8 cellular contexts compared by ENCODE assay signal in genomic region chr1:161389691-161390558, GRCh38. TPM values are rescaled to one million over a fixed set of nuclear protein-coding genes. Genes with fewer than 3 reads are reported as not detected.
A peak's percentile ranks its signal among the peaks of the same experiment; 100 is the strongest.
DNase-seq lines count a peak whose midpoint lies in the region; ATAC-seq, FAIRE-seq and TF ChIP-seq lines count a peak whose summit lies in the region.

No MANE protein-coding gene starts in this region.

- H2BK120ac ChIP-seq in mesenchymal stem cell (ENCODE audit: low read depth, low read length) = peak overlapping the region; percentile 97

- H2AK5ac ChIP-seq in mesenchymal stem cell (ENCODE audit: low read length, severe bottlenecking) = peak overlapping the region; percentile 46

- ATAC-seq in GM21381 (IDR thresholded peaks at IDR 0.05; ENCODE audit: unreplicated experiment) = peak; percentile 75

- peak overlapping the region; percentile 80 for H3K27ac ChIP-seq in effector memory CD4-positive, alpha-beta T cell (ENCODE audit: insufficient read depth, low read length, poor library complexity, severe bottlenecking)
- H3K27ac ChIP-seq in mesenchymal stem cell (ENCODE audit: low read length, poor library complexity, severe bottlenecking) = peak overlapping the region; percentile 82

- no peaks in the 10 kb centered on the region for H3K9me3 Mint-ChIP-seq in Caco-2 (ENCODE audit: unreplicated experiment)

- intact Hi-C loops in Caco-2 (cut with micrococcal nuclease; ENCODE audit: unreplicated experiment) = loop anchor here (1.0 to 10.0 kb wide), 2 partner anchors 9 to 55 kb away; no protein-coding TSS in a partner anchor

- POLR2A ChIA-PET in Caco-2 (lab: Charles Lee) = interaction anchor here (0.6 to 1.7 kb wide), 6 partner anchors 49 to 213 kb away, joined by 3 to 16 read pairs (median 4); partner anchors contain the start of genes B4GALT3, NDUFS2, SDHC and TOMM40L

- H3K36me3 Mint-ChIP-seq in Caco-2 (ENCODE audit: insufficient read depth, unreplicated experiment) = peaks cover 6% of the 10 kb centered on the region

- H3K4me1 ChIP-seq in Caco-2 (peaks cover 4% of the 10 kb centered on the region; the same call in 1 of the 2 replicates), mesenchymal stem cell (ENCODE audit: control insufficient read depth, insufficient read depth, low read depth, low read length) (peaks cover 6% of the 10 kb centered on the region)
- peaks cover 3% of the 10 kb centered on the region for H3K4me1 ChIP-seq in effector memory CD4-positive, alpha-beta T cell (ENCODE audit: control insufficient read depth, insufficient read depth, low read length, poor library complexity, severe bottlenecking)

- H3K36me3 ChIP-seq in Caco-2 (ENCODE audit: control insufficient read depth, insufficient read depth, low read length) (no peaks in the 10 kb centered on the region), mesenchymal stem cell (ENCODE audit: control insufficient read depth in 1 of 2, insufficient read depth in 2 of 2, low read depth in 1 of 2, low read length in 2 of 2) (no peaks in the 10 kb centered on the region)
- no peaks in the 10 kb centered on the region for H3K36me3 ChIP-seq in effector memory CD4-positive, alpha-beta T cell (ENCODE audit: control insufficient read depth, insufficient read depth, low read length)

- CTCF ChIA-PET in Caco-2 (lab: Charles Lee) = interaction anchor here (0.6 to 1.5 kb wide), 8 partner anchors 9 to 272 kb away, joined by 3 to 8 read pairs (median 4); partner anchors contain the start of genes APOA2, NDUFS2, NIT1 and PFDN2

- DNase-seq in Caco-2 (peak; percentile 96 to 97), HTR-8/SVneo (ENCODE audit: insufficient read length, low spot score) (peak; percentile 94), NOMO-1 (lab: John Stamatoyannopoulos, UW; ENCODE audit: unreplicated experiment in 2 of 2) (peak; percentile 73 to 92), mesenchymal stem cell (peak; percentile 99)
- DNase-seq in activated CD8-positive, alpha-beta memory T cell treated with anti-CD3 and anti-CD28 coated beads for 4 hours (ENCODE audit: low read depth in 2 of 2) = peak; percentile 81 to 92
- peak; percentile 86 to 96 (median 94) for DNase-seq in effector memory CD4-positive, alpha-beta T cell
- DNase-seq in stimulated activated CD8-positive, alpha-beta memory T cell treated with anti-CD3 and anti-CD28 coated beads, Interleukin-12 subunit alpha, Interleukin-12 subunit beta, amount 100 ng/mL, for 1 hour (ENCODE audit: low read depth) = peak; percentile 94

- H3K27me3 ChIP-seq in Caco-2 (replicated peaks; ENCODE audit: control insufficient read depth, insufficient read depth, low read length) (no peaks in the 10 kb centered on the region), mesenchymal stem cell (ENCODE audit: control insufficient read depth in 1 of 2, insufficient read depth in 1 of 2, low read length in 2 of 2) (no peaks in the 10 kb centered on the region)
- no peaks in the 10 kb centered on the region for H3K27me3 ChIP-seq in effector memory CD4-positive, alpha-beta T cell (replicated peaks; ENCODE audit: control insufficient read depth, insufficient read depth, low read length, poor library complexity, severe bottlenecking)

- under 1% methylated on average over 62 of the region's 79 CpGs for WGBS in mesenchymal stem cell

- H4K91ac ChIP-seq in mesenchymal stem cell (ENCODE audit: low read length) = peak overlapping the region; percentile 99

- no peak overlapping the region for H2BK15ac ChIP-seq in mesenchymal stem cell (ENCODE audit: low read depth, poor library complexity, severe bottlenecking)

- H4K8ac ChIP-seq in mesenchymal stem cell (ENCODE audit: low read length) = peak overlapping the region; percentile 100

- no peak overlapping the region for H3K23ac ChIP-seq in mesenchymal stem cell (ENCODE audit: low read length in 2 of 2)

- H3K18ac ChIP-seq in mesenchymal stem cell (ENCODE audit: low read depth in 1 of 2, low read length in 2 of 2) = peak overlapping the region; percentile 97 to 99

- H3K4me3 Mint-ChIP-seq in Caco-2 (ENCODE audit: unreplicated experiment) = peak overlapping the region; percentile 97

- H3K4ac ChIP-seq in mesenchymal stem cell (ENCODE audit: low read depth in 1 of 2, low read length in 2 of 2) = peak overlapping the region; percentile 98 to 99

- H3K9me3 ChIP-seq in Caco-2 (no peaks in the 10 kb centered on the region), mesenchymal stem cell (ENCODE audit: control insufficient read depth, low read length) (no peaks in the 10 kb centered on the region)
- H3K9me3 ChIP-seq in effector memory CD4-positive, alpha-beta T cell (ENCODE audit: control insufficient read depth, low read length) = no peaks in the 10 kb centered on the region

- peaks cover 8% of the 10 kb centered on the region for H3K4me1 Mint-ChIP-seq in Caco-2 (ENCODE audit: low read depth, unreplicated experiment)

- no peaks in the 10 kb centered on the region for H3K79me1 ChIP-seq in mesenchymal stem cell (replicated peaks; ENCODE audit: low read length, poor library complexity, severe bottlenecking)

- H2AFZ ChIP-seq in mesenchymal stem cell (ENCODE audit: low read depth, low read length) = peak overlapping the region; percentile 97

- peak overlapping the region; percentile 97 for H3K4me3 ChIP-seq in Caco-2 (ENCODE audit: low read depth, low read length)
- peak overlapping the region; percentile 69 for H3K4me3 ChIP-seq in effector memory CD4-positive, alpha-beta T cell (ENCODE audit: insufficient read depth, low read depth, low read length, poor library complexity, severe bottlenecking)
- H3K4me3 ChIP-seq in mesenchymal stem cell (ENCODE audit: insufficient read depth in 1 of 2, low read depth in 1 of 2, low read length in 2 of 2) = peak overlapping the region; percentile 78 to 93

- H2BK12ac ChIP-seq in mesenchymal stem cell (ENCODE audit: low read length in 2 of 2) = peak overlapping the region in 1 of 2 experiments; percentile 4

- peak overlapping the region; percentile 97 for H3K4me2 ChIP-seq in mesenchymal stem cell (ENCODE audit: low read length, poor library complexity, severe bottlenecking)

- H3K9ac ChIP-seq in mesenchymal stem cell (ENCODE audit: low read length) = peak overlapping the region; percentile 94

- no peaks in the 10 kb centered on the region for H3K27me3 Mint-ChIP-seq in Caco-2 (ENCODE audit: insufficient read depth, unreplicated experiment)

- H3K27ac Mint-ChIP-seq in Caco-2 (ENCODE audit: unreplicated experiment) = peak overlapping the region; percentile 96

- BruUV-seq in Caco-2 (replicated peaks; lab: Mats Ljungman, UMichigan) = no TSS peak

- peak overlapping the region; percentile 82 for H2BK5ac ChIP-seq in mesenchymal stem cell (ENCODE audit: low read depth, low read length, poor library complexity, severe bottlenecking)

- peak overlapping the region in 1 of 2 experiments; percentile 99 for H3K14ac ChIP-seq in mesenchymal stem cell (ENCODE audit: low read length in 2 of 2)

- FAIRE-seq in HTR-8/SVneo (lab: Jason Lieb, UNC) = peak; percentile 88

- TF ChIP-seq CTCF in Caco-2 (IDR thresholded peaks at IDR 0.05; ENCODE audit: insufficient read depth in 1 of 2, low read depth in 1 of 2, low read length in 1 of 2, severe bottlenecking in 1 of 2, unreplicated experiment in 1 of 2) = no peak

RNA-seq across cellular contexts. Expression of gene CFAP126, which starts 22.2 kb away (rescaled TPM):
- not detected in 2 replicates for total RNA-seq in Caco-2 (2022)
- polyA plus RNA-seq in mesenchymal stem cell (2013, experiment 1 of 2) = not detected
- polyA plus RNA-seq in mesenchymal stem cell (2013, experiment 2 of 2) = not detected

Comparison
In these comparisons a context has a peak if more than half of its experiments do, and no peak if none do; other contexts are left out.
1. Peak in every context shown above with its lines: DNase-seq, ATAC-seq, H3K4me3 ChIP-seq and H3K27ac ChIP-seq.